ENCODE assay signal across 8 cellular contexts in the genomic region with DNA sequence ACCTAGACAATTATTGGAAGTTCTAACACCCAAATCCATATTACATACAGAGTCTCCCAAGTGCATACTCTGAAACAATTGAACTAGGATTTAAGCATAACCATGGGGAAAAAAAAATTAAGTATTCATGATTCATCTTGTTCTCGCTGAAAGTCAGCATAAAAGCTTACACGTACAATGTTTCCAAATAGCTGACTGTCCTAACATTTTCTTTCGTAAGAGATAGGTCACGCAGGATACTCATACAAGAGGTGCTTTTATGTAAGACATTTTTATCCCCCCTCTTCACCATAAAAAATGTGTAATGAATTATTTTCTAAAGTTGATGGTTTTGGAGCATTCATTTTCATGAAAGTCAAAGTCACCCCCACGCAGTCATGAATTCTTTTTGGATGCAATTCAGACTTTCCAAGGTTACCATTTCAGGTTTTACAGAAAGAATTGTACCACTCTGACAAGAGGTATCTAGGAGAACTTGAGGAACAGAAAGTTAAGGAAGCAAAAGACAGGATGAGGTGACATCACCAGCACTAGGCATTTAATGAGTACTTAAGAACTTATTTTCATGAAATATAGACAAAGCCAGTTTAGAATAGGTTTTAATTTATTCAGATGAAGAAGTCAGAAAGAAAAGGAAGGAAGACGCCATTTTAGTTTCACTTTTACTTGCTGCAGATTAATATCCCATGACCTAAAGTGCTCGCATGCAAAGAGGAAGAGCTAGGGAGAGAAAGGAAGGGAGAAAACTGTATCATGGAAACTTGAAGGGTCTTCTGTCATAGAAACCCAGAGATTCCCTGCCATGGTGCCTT. TPM values are rescaled to one million over a fixed set of nuclear protein-coding genes. Genes with fewer than 3 reads are reported as not detected.
DNase-seq lines count a peak whose midpoint lies in the region; ATAC-seq and TF ChIP-seq lines count a peak whose summit lies in the region.

No MANE protein-coding gene starts in this region.

- TF ChIP-seq CTCF in fibroblast of the aortic adventitia (IDR thresholded peaks at IDR 0.05; ENCODE audit: insufficient read depth, low read length) = no peak
- TF ChIP-seq CTCF in GM10266 (IDR thresholded peaks at IDR 0.05; ENCODE audit: control insufficient read depth, insufficient read depth, low read depth, missing control alignments) = no peak

- H3K4me3 ChIP-seq in fibroblast of the aortic adventitia (ENCODE audit: low read depth, low read length) = peak overlapping the region; percentile 29
- H3K4me3 ChIP-seq in skin epidermis = peak overlapping the region in 3 of 7 experiments; percentile 17 to 25 (median 21)

- peak overlapping the region in 17 of 21 experiments; percentile 4 to 87 (median 64) for H3K27ac ChIP-seq in skin epidermis

- DNase-seq in EH (ENCODE audit: low read depth) = peak; percentile 14
- peak; percentile 31 for DNase-seq in SKM-1 treated with dmso at 0.1 percent for 144 hours (lab: John Stamatoyannopoulos, UW; ENCODE audit: unreplicated experiment)
- DNase-seq in fibroblast of the aortic adventitia (ENCODE audit: low read depth) = peak; percentile 70
- no peak for DNase-seq in GM10266 (ENCODE audit: extremely low spot score)
- no peak for DNase-seq in activated CD4-positive, CD25-positive, alpha-beta regulatory T cell (lab: John Stamatoyannopoulos, UW)

- peak; percentile 78 for ATAC-seq in HG02678 (IDR thresholded peaks at IDR 0.05; ENCODE audit: unreplicated experiment)
- no peak for ATAC-seq in HG03521 (IDR thresholded peaks at IDR 0.05; ENCODE audit: unreplicated experiment)

RNA-seq across cellular contexts. Expression of a gene that starts 55.8 kb away (rescaled TPM):
- 5.7 and 20.5 TPM in 2 replicates for total RNA-seq in fibroblast of the aortic adventitia (ENCODE audit: low replicate concordance)

Comparison
In these comparisons a context has a peak if more than half of its experiments do, and no peak if none do; other contexts are left out.
1. DNase-seq: peak in EH (single experiment), SKM-1 treated with dmso at 0.1 percent for 144 hours (single experiment) and fibroblast of the aortic adventitia (single experiment); none in GM10266 (single experiment) and activated CD4-positive, CD25-positive, alpha-beta regulatory T cell (0 of 4).